ENCODE assay signal across 8 cellular contexts in genomic region chr6:150865043-150865405, GRCh38. TPM values are rescaled to one million over a fixed set of nuclear protein-coding genes. Genes with fewer than 3 reads are reported as not detected.
DNase-seq lines count a peak whose midpoint lies in the region; ATAC-seq and TF ChIP-seq lines count a peak whose summit lies in the region.

No MANE protein-coding gene starts in this region.

- H3K27ac ChIP-seq in SK-N-SH (ENCODE audit: low read depth in 2 of 2, low read length in 1 of 2) (peak overlapping the region; percentile 87 to 95), fibroblast of lung (ENCODE audit: insufficient read depth, low read length) (peak overlapping the region; percentile 99), gastrocnemius medialis (no peak overlapping the region)

- 8% methylated on average over 5 of the region's 5 CpGs for WGBS in SK-N-SH (ENCODE audit: low lambda C conversion rate)

- ATAC-seq in gastrocnemius medialis (no peak), HG03135 (IDR thresholded peaks at IDR 0.05; ENCODE audit: unreplicated experiment) (no peak), HG02870 (IDR thresholded peaks at IDR 0.05; ENCODE audit: unreplicated experiment) (no peak)

- POLR2A ChIA-PET in SK-N-SH (lab: Yijun Ruan, JAX), result interaction anchor here (1.2 kb wide), 1 partner anchor 10 kb away, joined by 4 read pairs; no protein-coding TSS in a partner anchor

- peak overlapping the region; percentile 85 for H3K4me2 ChIP-seq in SK-N-SH
- H3K4me2 ChIP-seq in fibroblast of lung (ENCODE audit: extremely low read depth, insufficient read depth, low read length), result peak overlapping the region; percentile 88

- H4K20me1 ChIP-seq in SK-N-SH (ENCODE audit: insufficient read depth), result peaks cover 8% of the 10 kb centered on the region
- H4K20me1 ChIP-seq in fibroblast of lung (ENCODE audit: control insufficient read depth, extremely low read depth, insufficient read depth, low read length), result no peaks in the 10 kb centered on the region

- intact Hi-C loops in gastrocnemius medialis (cut with DNase I; ENCODE audit: low total_unique reads), result no loop called here

- peaks cover 40% of the 10 kb centered on the region for H3K79me2 ChIP-seq in SK-N-SH (ENCODE audit: insufficient read depth)
- peaks cover 28% of the 10 kb centered on the region for H3K79me2 ChIP-seq in fibroblast of lung (ENCODE audit: control insufficient read depth, insufficient read depth, low read length)

- in situ Hi-C loops in gastrocnemius medialis (cut with MboI; ENCODE audit: low sequenced_read_pairs in 4 of 4), result no loop called here

- no peak for TF ChIP-seq POLR2A in gastrocnemius medialis (IDR thresholded peaks at IDR 0.05)

- H2AFZ ChIP-seq in SK-N-SH (ENCODE audit: low read depth) (peak overlapping the region; percentile 89), fibroblast of lung (ENCODE audit: low read length) (peak overlapping the region; percentile 58)

- H3K9ac ChIP-seq in SK-N-SH, result peak overlapping the region; percentile 98
- H3K9ac ChIP-seq in fibroblast of lung (ENCODE audit: insufficient read depth, low read length), result peak overlapping the region; percentile 98

- no peaks in the 10 kb centered on the region for H3K27me3 ChIP-seq in SK-N-SH (ENCODE audit: insufficient read depth)
- no peaks in the 10 kb centered on the region for H3K27me3 ChIP-seq in fibroblast of lung (ENCODE audit: control insufficient read depth, insufficient read depth, low read length)
- H3K27me3 ChIP-seq in gastrocnemius medialis, result peaks cover 0 to 16% (median 7%) of the 10 kb centered on the region in 3 donors

- H3K4me3 ChIP-seq in GM12875 (ENCODE audit: low read depth, low read length) (peak overlapping the region; percentile 69), SK-N-SH (ENCODE audit: low read depth in 2 of 2, low read length in 1 of 2) (peak overlapping the region; percentile 64 to 75), fibroblast of lung (replicated peaks in 1 of 4; ENCODE audit: control extremely low read depth in 1 of 4, insufficient read depth in 1 of 4, low read depth in 3 of 4, low read length in 4 of 4) (peak overlapping the region; percentile 47 to 75 (median 62)), gastrocnemius medialis (peak overlapping the region; percentile 59 to 70 (median 64))

- H3K9me2 ChIP-seq in SK-N-SH, result no peaks in the 10 kb centered on the region

- TF ChIP-seq RAD21 in SK-N-SH (IDR thresholded peaks at IDR 0.05; ENCODE audit: low read length), result no peak

- H3K4me1 ChIP-seq in SK-N-SH (ENCODE audit: control insufficient read depth in 1 of 2, insufficient read depth in 2 of 2, low read depth in 1 of 2, low read length in 1 of 2) (peaks cover 0 to 11% of the 10 kb centered on the region in 2 experiments; a peak in 2 of 4 replicates), fibroblast of lung (ENCODE audit: control insufficient read depth, extremely low read depth, insufficient read depth, low read length) (no peaks in the 10 kb centered on the region), gastrocnemius medialis (peaks cover 5 to 8% of the 10 kb centered on the region in 2 donors)

- H3K36me3 ChIP-seq in SK-N-SH (replicated peaks in 1 of 2; ENCODE audit: control insufficient read depth in 1 of 2, insufficient read depth in 2 of 2, low read length in 1 of 2) (peaks cover 0 to 10% of the 10 kb centered on the region in 2 experiments), fibroblast of lung (ENCODE audit: control insufficient read depth, insufficient read depth, low read length) (no peaks in the 10 kb centered on the region), gastrocnemius medialis (no peaks in the 10 kb centered on the region)

- TF ChIP-seq CTCF in GM12875 (IDR thresholded peaks at IDR 0.05; ENCODE audit: borderline replicate concordance, insufficient read depth, low read depth, low read length) (no peak), SK-N-SH (IDR thresholded peaks at IDR 0.05) (no peak), fibroblast of lung (conservative IDR thresholded peaks at IDR 0.05 in 1 of 2, IDR thresholded peaks at IDR 0.05 in 1 of 2; ENCODE audit: low read depth in 1 of 2, low read length in 2 of 2) (no peak), gastrocnemius medialis (IDR thresholded peaks at IDR 0.05 in 4 of 5, conservative IDR thresholded peaks at IDR 0.05 in 1 of 5) (no peak)

- H3F3A ChIP-seq in SK-N-SH (replicated peaks; ENCODE audit: insufficient read depth), result peaks cover 5% of the 10 kb centered on the region

- no peak for DNase-seq in SK-N-SH
- DNase-seq in fibroblast of lung (ENCODE audit: low read depth in 2 of 2), result peak; percentile 11 to 70
- DNase-seq in gastrocnemius medialis, result no peak
- DNase-seq in AG08396 (ENCODE audit: low spot score), result no peak
- no peak for DNase-seq in stimulated activated CD4-positive, alpha-beta T cell treated with anti-CD3 and anti-CD28 coated beads, Interleukin-4, amount 100 ng/mL, for 1 hour

- no peak for TF ChIP-seq EP300 in SK-N-SH (IDR thresholded peaks at IDR 0.05; ENCODE audit: borderline replicate concordance in 1 of 2, low read depth in 1 of 2, low read length in 1 of 2)

- CTCF ChIA-PET in SK-N-SH (lab: Yijun Ruan, JAX), result interaction anchor here (0.6 to 2.4 kb wide), 17 partner anchors 9 to 794 kb away, joined by 3 to 35 read pairs (median 4); no protein-coding TSS in a partner anchor

- H3K9me3 ChIP-seq in SK-N-SH (no peaks in the 10 kb centered on the region), fibroblast of lung (ENCODE audit: control insufficient read depth, insufficient read depth, low read depth, low read length) (no peaks in the 10 kb centered on the region), gastrocnemius medialis (no peaks in the 10 kb centered on the region)

TF ChIP-seq in SK-N-SH, 30 proteins besides CTCF, POLR2A, EP300 and RAD21 (continues in another document):
- no peak for TF ChIP-seq GABPA (IDR thresholded peaks at IDR 0.05; ENCODE audit: low read depth)
- TF ChIP-seq RXRA (IDR thresholded peaks at IDR 0.05; ENCODE audit: borderline replicate concordance, low read depth), result no peak
- no peak for TF ChIP-seq TCF12 (IDR thresholded peaks at IDR 0.05)
- TF ChIP-seq POLR2AphosphoS5 (IDR thresholded peaks at IDR 0.05; ENCODE audit: low read depth, low read length), result no peak
- no peak for TF ChIP-seq EZH2phosphoT487 (IDR thresholded peaks at IDR 0.05; ENCODE audit: borderline replicate concordance, low read depth)
- TF ChIP-seq FOXJ3 (CRISPR knock-in tag; IDR thresholded peaks at IDR 0.05), result no peak
- TF ChIP-seq MAX (IDR thresholded peaks at IDR 0.05; ENCODE audit: low read depth), result no peak
- TF ChIP-seq MXI1 (IDR thresholded peaks at IDR 0.05; ENCODE audit: low read depth, low read length), result no peak
- no peak for TF ChIP-seq USF2 (IDR thresholded peaks at IDR 0.05; ENCODE audit: borderline replicate concordance, low read depth, low read length)
- TF ChIP-seq JUND (IDR thresholded peaks at IDR 0.05), result no peak
- TF ChIP-seq NFIC (IDR thresholded peaks at IDR 0.05; ENCODE audit: borderline replicate concordance), result no peak
- TF ChIP-seq TEAD4 (IDR thresholded peaks at IDR 0.05; ENCODE audit: borderline replicate concordance, insufficient read depth), result no peak
- no peak for TF ChIP-seq ELF1 (IDR thresholded peaks at IDR 0.05)
- no peak for TF ChIP-seq FOXM1 (IDR thresholded peaks at IDR 0.05; ENCODE audit: low read depth)
- no peak for TF ChIP-seq USF1 (IDR thresholded peaks at IDR 0.05; ENCODE audit: borderline replicate concordance, low read depth)
- TF ChIP-seq, protein P1, sequence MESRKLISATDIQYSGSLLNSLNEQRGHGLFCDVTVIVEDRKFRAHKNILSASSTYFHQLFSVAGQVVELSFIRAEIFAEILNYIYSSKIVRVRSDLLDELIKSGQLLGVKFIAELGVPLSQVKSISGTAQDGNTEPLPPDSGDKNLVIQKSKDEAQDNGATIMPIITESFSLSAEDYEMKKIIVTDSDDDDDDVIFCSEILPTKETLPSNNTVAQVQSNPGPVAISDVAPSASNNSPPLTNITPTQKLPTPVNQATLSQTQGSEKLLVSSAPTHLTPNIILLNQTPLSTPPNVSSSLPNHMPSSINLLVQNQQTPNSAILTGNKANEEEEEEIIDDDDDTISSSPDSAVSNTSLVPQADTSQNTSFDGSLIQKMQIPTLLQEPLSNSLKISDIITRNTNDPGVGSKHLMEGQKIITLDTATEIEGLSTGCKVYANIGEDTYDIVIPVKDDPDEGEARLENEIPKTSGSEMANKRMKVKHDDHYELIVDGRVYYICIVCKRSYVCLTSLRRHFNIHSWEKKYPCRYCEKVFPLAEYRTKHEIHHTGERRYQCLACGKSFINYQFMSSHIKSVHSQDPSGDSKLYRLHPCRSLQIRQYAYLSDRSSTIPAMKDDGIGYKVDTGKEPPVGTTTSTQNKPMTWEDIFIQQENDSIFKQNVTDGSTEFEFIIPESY (IDR thresholded peaks at IDR 0.05; ENCODE audit: borderline replicate concordance, low read depth), result no peak

RNA-seq across cellular contexts. Expression of gene MTHFD1L, which starts 0.5 kb away (rescaled TPM):
- 36.7 and 37.0 TPM in 2 replicates for polyA plus RNA-seq in SK-N-SH (2012; rRNA removed)
- 35.9 and 36.2 TPM in 2 replicates for polyA plus RNA-seq in SK-N-SH (2012; cell fraction: cytosol; rRNA removed)
- 35.4 and 47.8 TPM in 2 replicates for polyA plus RNA-seq in SK-N-SH (2012; cell fraction: nucleus; rRNA removed)
- total RNA-seq in fibroblast of lung, result 43.4 and 48.9 TPM in 2 replicates
- polyA plus RNA-seq in fibroblast of lung, result 36.1 and 51.1 TPM in 2 replicates
- polyA plus RNA-seq in fibroblast of lung (2012), result 43.1 and 63.7 TPM in 2 replicates
- polyA minus RNA-seq in fibroblast of lung (ENCODE audit: low replicate concordance), result 14.8 and 38.7 TPM in 2 replicates
- 1 to 10 TPM in 1 of 4 donors, under 1 TPM in 2, not detected in 1; 0.35 to 1.6 (median 0.59) TPM for total RNA-seq in gastrocnemius medialis

Comparison
In these comparisons a context has a peak if more than half of its experiments do, and no peak if none do; other contexts are left out.
1. DNase-seq: peak in fibroblast of lung (2 of 2); none in SK-N-SH (single experiment), gastrocnemius medialis (0 of 2), AG08396 (single experiment) and stimulated activated CD4-positive, alpha-beta T cell treated with anti-CD3 and anti-CD28 coated beads, Interleukin-4, amount 100 ng/mL, for 1 hour (single experiment).
2. H3K27ac ChIP-seq: peak in SK-N-SH (2 of 2) and fibroblast of lung (single experiment); none in gastrocnemius medialis (0 of 4).
3. RNA of gene MTHFD1L, which starts 0.5 kb away (total RNA-seq): 43.4 to 48.9 TPM in fibroblast of lung; 0.35 to 1.6 TPM in gastrocnemius medialis; every median in the first group is over 10 times any median in the second.
4. Peak in every context shown above with its lines, with median percentiles within 50 percentile points of each other: H3K4me3 ChIP-seq.